Comparison of ENCODE assay signal across 10 cellular contexts in genomic region chr9:124262596-124263045, GRCh38. TPM values are rescaled to one million over a fixed set of nuclear protein-coding genes. Genes with fewer than 3 reads are reported as not detected.
A peak's percentile ranks its signal among the peaks of the same experiment; 100 is the strongest.
DNase-seq lines count a peak whose midpoint lies in the region; TF ChIP-seq lines count a peak whose summit lies in the region.
"Had no signal": no experiment of that assay in that cellular context is flagged by ENCODE, and none has a peak within 500 bp of the region (broad histone marks: within the 10 kb centered on the region; RNA-seq: fewer than 3 reads in every experiment).

No MANE protein-coding gene starts in this region.

- peaks cover 71% of the 10 kb centered on the region for H3K4me1 ChIP-seq in SJSA1 (replicated peaks)
- H3K4me1 ChIP-seq in skeletal muscle tissue (ENCODE audit: control insufficient read depth in 3 of 3, insufficient read depth in 3 of 3, low read length in 3 of 3) = peaks cover 41 to 58% (median 42%) of the 10 kb centered on the region in 3 donors
- H3K4me1 ChIP-seq in prostate gland (replicated peaks) = peaks cover 24% of the 10 kb centered on the region

- no peak for DNase-seq in GM12864 (ENCODE audit: low read depth)
- peak in 1 of 2 experiments; percentile 73 for DNase-seq in SJSA1 (ENCODE audit: low read depth in 1 of 2, low spot score in 2 of 2)
- DNase-seq in fibroblast of villous mesenchyme (ENCODE audit: low read depth) = peak; percentile 55
- no peak for DNase-seq in prostate gland (ENCODE audit: low spot score)
- no peak for DNase-seq in erythroblast (lab: John Stamatoyannopoulos, UW)
- no peak for DNase-seq in AG20443 (ENCODE audit: low spot score)
- no peak for DNase-seq in HCEC 1CT
- DNase-seq: MM.1S, NCI-H524 had no signal

- 82% methylated on average over 9 of the region's 9 CpGs for WGBS in prostate gland

- H3K9ac ChIP-seq in skeletal muscle tissue (ENCODE audit: low read depth in 1 of 3, low read length in 3 of 3) = no peak overlapping the region

- intact Hi-C loops in prostate gland (cut with DNase I) = no loop called here

- H3K9me3 ChIP-seq in SJSA1 (replicated peaks) (no peaks in the 10 kb centered on the region), skeletal muscle tissue (ENCODE audit: control insufficient read depth in 3 of 3, low read length in 3 of 3) (no peaks in the 10 kb centered on the region), prostate gland (no peaks in the 10 kb centered on the region)

- H3K27me3 ChIP-seq in SJSA1 (replicated peaks) (no peaks in the 10 kb centered on the region), skeletal muscle tissue (ENCODE audit: control insufficient read depth in 3 of 3, insufficient read depth in 3 of 3, low read length in 3 of 3) (no peaks in the 10 kb centered on the region), prostate gland (replicated peaks; ENCODE audit: insufficient read depth) (no peaks in the 10 kb centered on the region)

- no peak for TF ChIP-seq POLR2A in prostate gland (IDR thresholded peaks at IDR 0.05)
- no peak for TF ChIP-seq POLR2A in erythroblast (IDR thresholded peaks at IDR 0.05; ENCODE audit: low read length)

- H3K4me3 ChIP-seq in GM12864 (ENCODE audit: low read depth, low read length) (peak overlapping the region; percentile 97), SJSA1 (no peak overlapping the region), fibroblast of villous mesenchyme (ENCODE audit: low read depth, low read length) (peak overlapping the region; percentile 2), skeletal muscle tissue (ENCODE audit: low read length in 3 of 3) (no peak overlapping the region), prostate gland (no peak overlapping the region)

- H3K27ac ChIP-seq in SJSA1 = peak overlapping the region; percentile 75
- H3K27ac ChIP-seq in skeletal muscle tissue (ENCODE audit: low read depth, low read length) = peak overlapping the region; percentile 60
- H3K27ac ChIP-seq in prostate gland = peak overlapping the region in 1 of 2 donors; percentile 90

- TF ChIP-seq CTCF in GM12864 (IDR thresholded peaks at IDR 0.05; ENCODE audit: low read depth, low read length, missing control alignments) = no peak
- no peak for TF ChIP-seq CTCF in fibroblast of villous mesenchyme (IDR thresholded peaks at IDR 0.05; ENCODE audit: insufficient read depth, low read depth, low read length)
- TF ChIP-seq CTCF in prostate gland (IDR thresholded peaks at IDR 0.05) = no peak

- H3K36me3 ChIP-seq in SJSA1 (peaks cover 27% of the 10 kb centered on the region), skeletal muscle tissue (ENCODE audit: control insufficient read depth in 3 of 3, insufficient read depth in 3 of 3, low read length in 3 of 3) (no peaks in the 10 kb centered on the region), prostate gland (no peaks in the 10 kb centered on the region)

RNA-seq across cellular contexts. Expression of gene NEK6, which starts 4.9 kb away (rescaled TPM):
- total RNA-seq in SJSA1 (2014; rRNA removed; shearing (Covaris generic)) = 32.0 and 35.5 TPM in 2 replicates
- 41.9 and 43.2 TPM in 2 replicates for total RNA-seq in fibroblast of villous mesenchyme
- total RNA-seq in skeletal muscle tissue = 15.7 TPM
- total RNA-seq in prostate gland = 10 to 100 TPM; 32.3 to 44.2 TPM

Comparison
In these comparisons a context has a peak if more than half of its experiments do, and no peak if none do; other contexts are left out.
1. H3K4me3 ChIP-seq: peak in GM12864 (single experiment) and fibroblast of villous mesenchyme (single experiment); none in SJSA1 (single experiment), skeletal muscle tissue (0 of 3) and prostate gland (0 of 2).